11 cellular contexts compared by ENCODE assay signal in genomic region chr16:15903960-15904359, GRCh38. TPM values are rescaled to one million over a fixed set of nuclear protein-coding genes. Genes with fewer than 3 reads are reported as not detected.
"Had no signal": no experiment of that assay in that cellular context is flagged by ENCODE, and none has a peak within 500 bp of the region (broad histone marks: within the 10 kb centered on the region; RNA-seq: fewer than 3 reads in every experiment).

No MANE protein-coding gene starts in this region.

- H3K4me3 ChIP-seq: GM23248, HAP-1 had no signal

- H3K36me3 ChIP-seq: HAP-1 had no signal

- ATAC-seq: HCT116 had no signal

- H3K27ac ChIP-seq: GM23248, KMS-11 had no signal

- H3K9ac ChIP-seq: GM23248, KMS-11 had no signal

- H3K4me2 ChIP-seq: KMS-11 had no signal

- FAIRE-seq: HTR-8/SVneo had no signal

- H3K4me1 ChIP-seq: HAP-1 had no signal

- H3K9me3 ChIP-seq: HAP-1 had no signal

- H2AFZ ChIP-seq: GM23248 had no signal

- DNase-seq: GM23248, GOT3, H7, IMR-90, KBM-7 had no signal

RNA-seq across cellular contexts. Expression of gene MYH11, which starts 47.1 kb away (rescaled TPM):
- total RNA-seq: GM23248, H4, H7, HT-29 had no signal
